Comparison of ENCODE assay signal across 10 cellular contexts in the genomic region with DNA sequence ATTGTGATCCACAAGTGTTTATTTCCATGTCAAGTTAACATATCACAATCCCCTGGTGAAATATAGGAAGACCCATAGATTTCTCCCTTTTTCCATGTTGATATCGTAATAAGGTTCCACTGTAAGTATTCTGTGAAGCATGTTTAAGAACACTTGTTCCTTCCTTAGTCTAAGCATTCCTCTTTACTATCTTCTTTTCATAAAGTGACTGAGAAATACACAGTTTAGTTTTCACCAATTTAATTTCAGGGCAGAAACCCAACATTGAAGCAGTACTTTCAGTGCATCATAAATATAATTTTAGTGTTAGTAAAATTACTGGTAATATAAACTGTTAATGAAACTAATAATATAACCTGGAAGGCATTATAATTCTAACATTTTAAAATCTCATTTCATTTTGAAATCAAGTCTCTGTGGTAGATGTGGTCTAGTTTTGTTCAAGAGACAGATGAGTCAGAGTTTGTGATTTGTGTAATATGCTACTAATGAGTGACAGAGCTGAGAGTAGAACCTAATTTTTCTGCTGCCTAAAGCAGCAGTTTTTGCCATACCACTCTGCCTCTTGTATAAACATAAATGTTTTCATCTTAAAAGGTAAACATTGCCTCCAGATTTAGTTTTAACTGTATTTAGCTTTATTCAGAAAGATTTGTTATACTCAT.
DNase-seq lines count a peak whose midpoint lies in the region; ATAC-seq and TF ChIP-seq lines count a peak whose summit lies in the region.
"Had no signal": no experiment of that assay in that cellular context is flagged by ENCODE, and none has a peak within 500 bp of the region (broad histone marks: within the 10 kb centered on the region; RNA-seq: fewer than 3 reads in every experiment).

No MANE protein-coding gene starts in this region.

- no peak for DNase-seq in activated naive CD4-positive, alpha-beta T cell treated with anti-CD3 and anti-CD28 coated beads for 36 hours
- DNase-seq in activated naive CD4-positive, alpha-beta T cell (lab: John Stamatoyannopoulos, UW) = no peak
- DNase-seq in amniotic epithelial cell (ENCODE audit: low read depth) = peak; percentile 76
- peak; percentile 23 for DNase-seq in stromal cell of bone marrow (ENCODE audit: low read depth)
- DNase-seq in stimulated activated CD4-positive, alpha-beta T cell treated with anti-CD3 and anti-CD28 coated beads, Interleukin-4, amount 100 ng/mL, for 24 hours = no peak
- DNase-seq in NCI-H2171 (lab: John Stamatoyannopoulos, UW) = no peak
- DNase-seq in mesothelial cell of epicardium (ENCODE audit: low spot score in 2 of 2, unreplicated experiment in 2 of 2) = no peak
- DNase-seq: caudate nucleus, left ventricle myocardium superior had no signal

- H3K9me3 Mint-ChIP-seq in activated naive CD4-positive, alpha-beta T cell treated with anti-CD3 and anti-CD28 coated beads for 36 hours = no peaks in the 10 kb centered on the region
- peaks cover 7% of the 10 kb centered on the region for H3K9me3 Mint-ChIP-seq in mesothelial cell of epicardium

- H3K4me1 Mint-ChIP-seq in activated naive CD4-positive, alpha-beta T cell treated with anti-CD3 and anti-CD28 coated beads for 36 hours (ENCODE audit: low read depth) = peaks cover 36% of the 10 kb centered on the region
- no peaks in the 10 kb centered on the region for H3K4me1 Mint-ChIP-seq in mesothelial cell of epicardium

- no peak for TF ChIP-seq CTCF in mesothelial cell of epicardium (IDR thresholded peaks at IDR 0.05; ENCODE audit: unreplicated experiment)

- CTCF ChIA-PET in activated naive CD4-positive, alpha-beta T cell treated with anti-CD3 and anti-CD28 coated beads for 36 hours (lab: Charles Lee) = interaction anchor here (0.6 to 1.8 kb wide), 3 partner anchors 21 to 73 kb away, joined by 3 to 5 read pairs (median 5); no protein-coding TSS in a partner anchor

- no peak overlapping the region for H3K4me3 Mint-ChIP-seq in activated naive CD4-positive, alpha-beta T cell treated with anti-CD3 and anti-CD28 coated beads for 36 hours
- no peak overlapping the region for H3K4me3 Mint-ChIP-seq in mesothelial cell of epicardium

- peak; percentile 77 for ATAC-seq in HG03045 (IDR thresholded peaks at IDR 0.05; ENCODE audit: unreplicated experiment)
- ATAC-seq: left ventricle myocardium superior had no signal

- H3K27me3 Mint-ChIP-seq in activated naive CD4-positive, alpha-beta T cell treated with anti-CD3 and anti-CD28 coated beads for 36 hours (ENCODE audit: low read depth) = no peaks in the 10 kb centered on the region
- no peaks in the 10 kb centered on the region for H3K27me3 Mint-ChIP-seq in mesothelial cell of epicardium (ENCODE audit: low read depth)

- peaks cover 27% of the 10 kb centered on the region for H3K36me3 Mint-ChIP-seq in activated naive CD4-positive, alpha-beta T cell treated with anti-CD3 and anti-CD28 coated beads for 36 hours (ENCODE audit: low read depth)
- H3K36me3 Mint-ChIP-seq in mesothelial cell of epicardium = peaks cover 41% of the 10 kb centered on the region

- peak overlapping the region; percentile 50 for H3K27ac Mint-ChIP-seq in activated naive CD4-positive, alpha-beta T cell treated with anti-CD3 and anti-CD28 coated beads for 36 hours
- H3K27ac Mint-ChIP-seq in mesothelial cell of epicardium = no peak overlapping the region

- intact Hi-C loops in activated naive CD4-positive, alpha-beta T cell treated with anti-CD3 and anti-CD28 coated beads for 36 hours (cut with micrococcal nuclease) = loop anchor here (1.0 to 2.0 kb wide), 7 partner anchors 17 to 319 kb away; no protein-coding TSS in a partner anchor

Comparison
In these comparisons a context has a peak if more than half of its experiments do, and no peak if none do; other contexts are left out.
1. DNase-seq: peak in amniotic epithelial cell (single experiment) and stromal cell of bone marrow (single experiment); none in activated naive CD4-positive, alpha-beta T cell treated with anti-CD3 and anti-CD28 coated beads for 36 hours (single experiment), activated naive CD4-positive, alpha-beta T cell (0 of 4), stimulated activated CD4-positive, alpha-beta T cell treated with anti-CD3 and anti-CD28 coated beads, Interleukin-4, amount 100 ng/mL, for 24 hours (single experiment), NCI-H2171 (single experiment) and mesothelial cell of epicardium (0 of 2).